9 cellular contexts compared by ENCODE assay signal in the genomic region with DNA sequence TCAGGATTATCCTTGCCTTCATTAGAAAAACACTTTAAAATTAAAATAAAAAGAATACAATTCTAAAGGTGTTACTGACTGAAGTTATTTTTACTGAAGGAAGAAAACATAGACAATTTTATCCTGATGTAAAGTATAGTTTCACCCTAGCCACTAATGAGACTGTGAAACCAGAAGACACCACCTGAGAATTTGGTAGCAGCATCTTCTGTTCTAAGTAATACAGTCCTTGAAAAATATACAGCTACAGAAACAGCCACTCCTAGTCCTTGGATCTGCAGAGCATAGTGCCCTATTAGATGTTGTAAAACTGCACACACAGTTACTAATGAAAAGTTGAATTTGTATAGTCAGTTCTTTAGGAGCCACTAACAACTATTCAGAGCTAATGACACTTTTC.
"Had no signal": no experiment of that assay in that cellular context is flagged by ENCODE, and none has a peak within 500 bp of the region (broad histone marks: within the 10 kb centered on the region; RNA-seq: fewer than 3 reads in every experiment).

No MANE protein-coding gene starts in this region.

- H3K27me3 Mint-ChIP-seq: IgD-negative memory B cell had no signal

- H3K9me3 ChIP-seq: HAP-1 had no signal

- H3K36me3 Mint-ChIP-seq: IgD-negative memory B cell had no signal

- ATAC-seq: GM23338, HCT116, HepG2 had no signal

- H3K4me1 Mint-ChIP-seq: IgD-negative memory B cell had no signal

- H3K27ac ChIP-seq: HL-60 had no signal

- DNase-seq: H7, HFFc6, KBM-7 had no signal

- H3K36me3 ChIP-seq: HAP-1 had no signal

- H3K4me3 Mint-ChIP-seq: GM23338, HFFc6, IgD-negative memory B cell had no signal

- H3K4me3 ChIP-seq: GM23338, HAP-1 had no signal

- H2AFZ ChIP-seq: GM23338 had no signal

- H3K9me3 Mint-ChIP-seq: GM23338, HFFc6 had no signal

- H3K4me2 ChIP-seq: GM23338 had no signal

- H3K27ac Mint-ChIP-seq: GM23338, HFFc6, IgD-negative memory B cell had no signal
